Comparison of ENCODE assay signal across 18 cellular contexts in the genomic region with DNA sequence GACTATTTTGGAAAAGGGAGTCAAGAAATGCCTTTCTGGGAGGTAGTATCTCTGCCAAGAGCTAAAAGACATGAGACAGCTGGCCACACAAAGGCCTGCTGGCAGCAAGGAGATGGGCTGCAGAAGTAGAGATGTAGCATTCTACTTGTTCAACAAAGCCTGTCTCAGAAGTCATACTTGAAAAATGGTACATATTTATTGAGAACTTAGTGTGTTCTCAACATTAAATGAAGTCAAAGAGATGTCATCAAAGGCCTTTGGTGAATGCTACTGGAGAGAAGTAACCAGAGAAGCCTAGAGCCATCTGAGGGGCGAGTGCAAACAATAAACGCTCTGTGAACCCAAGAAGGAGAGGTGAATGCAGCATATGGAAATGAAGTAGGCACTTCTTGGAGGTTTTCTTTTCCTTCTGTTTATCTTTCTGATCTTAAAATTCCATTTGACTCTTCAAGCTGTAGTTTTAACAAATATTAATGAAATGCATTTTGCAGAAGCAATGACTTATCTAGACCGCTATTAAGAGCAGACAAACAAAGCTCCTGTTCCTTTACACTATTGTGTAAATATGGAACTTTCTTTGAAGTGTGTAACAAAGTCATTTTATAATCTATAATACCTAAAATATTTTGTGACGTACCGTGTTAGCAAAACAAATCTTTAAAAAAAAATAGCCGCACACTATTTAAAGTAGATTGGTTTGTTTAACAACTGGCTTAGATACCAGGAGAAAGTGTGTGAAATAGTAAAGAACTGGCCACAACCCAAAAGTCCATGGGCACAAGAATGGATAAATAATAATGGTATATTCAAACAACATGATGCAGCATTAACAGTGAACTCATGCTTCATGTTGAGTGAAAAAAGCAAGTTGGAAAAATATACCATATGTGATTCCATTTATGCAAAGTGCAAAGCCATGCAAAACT.
DNase-seq lines count a peak whose midpoint lies in the region; ATAC-seq and TF ChIP-seq lines count a peak whose summit lies in the region.
"Had no signal": no experiment of that assay in that cellular context is flagged by ENCODE, and none has a peak within 500 bp of the region (broad histone marks: within the 10 kb centered on the region; RNA-seq: fewer than 3 reads in every experiment).

No MANE protein-coding gene starts in this region.

- H3K9me3 Mint-ChIP-seq in glutamatergic neuron (ENCODE audit: unreplicated experiment): peaks cover 5% of the 10 kb centered on the region

- H4K91ac ChIP-seq in mesenchymal stem cell (ENCODE audit: low read length): no peak overlapping the region

- H3K4me1 Mint-ChIP-seq in glutamatergic neuron (ENCODE audit: low read depth, unreplicated experiment): peaks cover 40% of the 10 kb centered on the region

- H2BK15ac ChIP-seq in mesenchymal stem cell (ENCODE audit: low read depth, poor library complexity, severe bottlenecking): no peak overlapping the region

- H3K27ac Mint-ChIP-seq in glutamatergic neuron (ENCODE audit: unreplicated experiment): peak overlapping the region; percentile 67
- H3K27ac Mint-ChIP-seq: activated CD4-positive, alpha-beta memory T cell treated with anti-CD3 and anti-CD28 coated beads for 36 hours had no signal

- 100% methylated on average over 2 of the region's 6 CpGs for WGBS in mesenchymal stem cell

- no peak overlapping the region for H3K23ac ChIP-seq in mesenchymal stem cell (ENCODE audit: low read length in 2 of 2)

- H3K4me2 ChIP-seq in mesenchymal stem cell (ENCODE audit: low read length, poor library complexity, severe bottlenecking): no peak overlapping the region
- H3K4me2 ChIP-seq: BLaER1, PC-9 had no signal

- H3K9ac ChIP-seq in rectal smooth muscle tissue (ENCODE audit: low read length): no peak overlapping the region
- no peak overlapping the region for H3K9ac ChIP-seq in mesenchymal stem cell (ENCODE audit: low read length)
- H3K9ac ChIP-seq: BLaER1 had no signal

- H2BK120ac ChIP-seq in mesenchymal stem cell (ENCODE audit: low read depth, low read length): no peak overlapping the region

- no peak for TF ChIP-seq CTCF in glutamatergic neuron (IDR thresholded peaks at IDR 0.05; ENCODE audit: partially characterized antibody, unreplicated experiment)

- no peak overlapping the region for H2BK5ac ChIP-seq in mesenchymal stem cell (ENCODE audit: low read depth, low read length, poor library complexity, severe bottlenecking)

- H3K36me3 ChIP-seq in rectal smooth muscle tissue (ENCODE audit: control insufficient read depth, insufficient read depth, low read length): no peaks in the 10 kb centered on the region
- peaks cover 0 to 4% of the 10 kb centered on the region in 2 experiments for H3K36me3 ChIP-seq in mesenchymal stem cell (ENCODE audit: control insufficient read depth in 1 of 2, insufficient read depth in 2 of 2, low read depth in 1 of 2, low read length in 2 of 2)

- intact Hi-C loops in sciatic nerve (cut with DNase I): no loop called here

- no peak for ATAC-seq in sciatic nerve

- H3K18ac ChIP-seq in mesenchymal stem cell (ENCODE audit: low read depth in 1 of 2, low read length in 2 of 2): no peak overlapping the region

- H3K4me1 ChIP-seq in rectal smooth muscle tissue (ENCODE audit: control insufficient read depth, insufficient read depth, low read length) (peaks cover 37% of the 10 kb centered on the region), mesenchymal stem cell (ENCODE audit: control insufficient read depth, insufficient read depth, low read depth, low read length) (peaks cover 4% of the 10 kb centered on the region)

- peak overlapping the region; percentile 27 for H3K4me3 Mint-ChIP-seq in glutamatergic neuron (ENCODE audit: unreplicated experiment)
- H3K4me3 Mint-ChIP-seq: activated CD4-positive, alpha-beta memory T cell treated with anti-CD3 and anti-CD28 coated beads for 36 hours had no signal

- H3K4me3 ChIP-seq in rectal smooth muscle tissue (ENCODE audit: low read length): no peak overlapping the region
- no peak overlapping the region for H3K4me3 ChIP-seq in mesenchymal stem cell (ENCODE audit: insufficient read depth in 1 of 2, low read depth in 1 of 2, low read length in 2 of 2)
- H3K4me3 ChIP-seq: BLaER1, coronary artery, PC-9 had no signal

- H3K9me3 ChIP-seq in mesenchymal stem cell (ENCODE audit: control insufficient read depth, low read length): no peaks in the 10 kb centered on the region
- H3K9me3 ChIP-seq: BLaER1 had no signal

- H4K8ac ChIP-seq in mesenchymal stem cell (ENCODE audit: low read length): no peak overlapping the region

- no peaks in the 10 kb centered on the region for H3K36me3 Mint-ChIP-seq in glutamatergic neuron (ENCODE audit: unreplicated experiment)
- H3K36me3 Mint-ChIP-seq: activated CD4-positive, alpha-beta memory T cell treated with anti-CD3 and anti-CD28 coated beads for 36 hours had no signal

- H2BK12ac ChIP-seq in mesenchymal stem cell (ENCODE audit: low read length in 2 of 2): no peak overlapping the region

- H3K27ac ChIP-seq in rectal smooth muscle tissue (ENCODE audit: low read depth, low read length) (peak overlapping the region; percentile 21), mesenchymal stem cell (ENCODE audit: low read length, poor library complexity, severe bottlenecking) (no peak overlapping the region)
- H3K27ac ChIP-seq: BLaER1, epithelial cell of prostate, PC-9 had no signal

- no peak overlapping the region for H2AK5ac ChIP-seq in mesenchymal stem cell (ENCODE audit: low read length, severe bottlenecking)

- peaks cover 2% of the 10 kb centered on the region for H3K27me3 Mint-ChIP-seq in glutamatergic neuron (ENCODE audit: unreplicated experiment)
- H3K27me3 Mint-ChIP-seq: activated CD4-positive, alpha-beta memory T cell treated with anti-CD3 and anti-CD28 coated beads for 36 hours had no signal

- peaks cover 18% of the 10 kb centered on the region for H3K79me1 ChIP-seq in mesenchymal stem cell (replicated peaks; ENCODE audit: low read length, poor library complexity, severe bottlenecking)

- DNase-seq in DMS79 treated with DMSO at 0.1 percent for 48 hours (lab: John Stamatoyannopoulos, UW): peak; percentile 36
- DNase-seq in NCI-H446 treated with DMSO at 0.1 percent for 48 hours (lab: John Stamatoyannopoulos, UW): peak; percentile 74
- DNase-seq in glutamatergic neuron: no peak
- no peak for DNase-seq in mesenchymal stem cell
- no peak for DNase-seq in HuH-7.5 (ENCODE audit: low spot score)
- DNase-seq in NCI-H510A treated with DMSO at 0.1 percent for 48 hours (lab: John Stamatoyannopoulos, UW): no peak
- no peak for DNase-seq in sciatic nerve (ENCODE audit: low spot score)
- DNase-seq: activated CD4-positive, alpha-beta memory T cell treated with anti-CD3 and anti-CD28 coated beads for 36 hours; amniotic stem cell; Karpas-422; NCI-H1417 treated with DMSO at 0.1 percent for 48 hours; NCI-H524 treated with DMSO at 0.1 percent for 48 hours; PC-9; stimulated activated CD4-positive, alpha-beta T cell treated with anti-CD3 and anti-CD28 coated beads, Interleukin-1b, Interleukin-23, amount 100 ng/mL, for 48 hours had no signal

- H2AFZ ChIP-seq in mesenchymal stem cell (ENCODE audit: low read depth, low read length): no peak overlapping the region
- H2AFZ ChIP-seq: PC-9 had no signal

- no peak overlapping the region for H3K4ac ChIP-seq in mesenchymal stem cell (ENCODE audit: low read depth in 1 of 2, low read length in 2 of 2)

- H3K14ac ChIP-seq in mesenchymal stem cell (ENCODE audit: low read length in 2 of 2): no peak overlapping the region

- H3K27me3 ChIP-seq in rectal smooth muscle tissue (ENCODE audit: control insufficient read depth, insufficient read depth, low read length) (no peaks in the 10 kb centered on the region), mesenchymal stem cell (ENCODE audit: control insufficient read depth in 1 of 2, insufficient read depth in 1 of 2, low read length in 2 of 2) (no peaks in the 10 kb centered on the region)
- H3K27me3 ChIP-seq: BLaER1 had no signal

Comparison
In these comparisons a context has a peak if more than half of its experiments do, and no peak if none do; other contexts are left out.
1. DNase-seq: peak in DMS79 treated with DMSO at 0.1 percent for 48 hours (single experiment) and NCI-H446 treated with DMSO at 0.1 percent for 48 hours (single experiment); none in glutamatergic neuron (single experiment), mesenchymal stem cell (single experiment), HuH-7.5 (single experiment), NCI-H510A treated with DMSO at 0.1 percent for 48 hours (single experiment) and sciatic nerve (single experiment).